16 cellular contexts compared by ENCODE assay signal in the genomic region with DNA sequence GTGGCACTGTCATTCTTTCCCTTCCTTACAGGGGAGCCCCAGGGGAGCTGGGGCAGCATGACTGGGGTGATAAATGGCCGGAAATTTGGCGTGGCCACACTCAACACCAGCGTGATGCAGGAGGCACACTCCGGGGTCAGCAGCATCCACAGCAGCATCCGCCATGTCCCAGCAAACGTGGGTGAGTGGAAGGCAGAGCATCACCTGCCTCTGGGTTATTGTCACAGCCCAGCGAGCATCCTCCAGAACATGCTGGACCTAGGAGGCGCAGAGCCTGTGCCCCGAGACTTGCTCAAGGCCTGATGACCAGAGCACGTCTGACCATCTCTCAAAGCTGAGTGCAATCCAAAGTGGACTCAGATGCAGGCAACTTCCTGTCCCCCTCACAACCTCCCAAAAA.
"Had no signal": no experiment of that assay in that cellular context is flagged by ENCODE, and none has a peak within 500 bp of the region (broad histone marks: within the 10 kb centered on the region; RNA-seq: fewer than 3 reads in every experiment).

No MANE protein-coding gene starts in this region.

- H3K27ac Mint-ChIP-seq: activated T-helper 17 cell treated with anti-CD3 and anti-CD28 coated beads, Interleukin-2, amount 50 U/mL, for 72 hours; nephron progenitor cell; stimulated activated naive CD8-positive, alpha-beta T cell treated with anti-CD3 and anti-CD28 coated beads, Interleukin-15, Interleukin-2, amounts not matched to agents 100 ng/mL and 50 ng/mL, for 24 hours; T-cell; T-helper 2 cell treated with Interferon-gamma antibody and Interleukin-4, amounts not matched to agents 5 μg/mL and 100 μg/mL, for 36 hours had no signal

- H3K4me3 ChIP-seq: ascending aorta, gastrocnemius medialis, right atrium auricular region, tibial artery had no signal

- H3K9me3 Mint-ChIP-seq: activated naive CD4-positive, alpha-beta T cell treated with anti-CD3 and anti-CD28 coated beads, Interleukin-2, amount 50 U/mL, for 72 hours; activated T-helper 17 cell treated with anti-CD3 and anti-CD28 coated beads, Interleukin-2, amount 50 U/mL, for 72 hours; stimulated activated naive CD8-positive, alpha-beta T cell treated with anti-CD3 and anti-CD28 coated beads, Interleukin-15, Interleukin-2, amounts not matched to agents 100 ng/mL and 50 ng/mL, for 24 hours; T-cell; T-helper 2 cell treated with Interferon-gamma antibody and Interleukin-4, amounts not matched to agents 5 μg/mL and 100 μg/mL, for 36 hours had no signal

- H3K4me1 ChIP-seq: gastrocnemius medialis had no signal

- H3K9me3 ChIP-seq: ascending aorta, gastrocnemius medialis, right atrium auricular region, tibial artery had no signal

- H3K27me3 ChIP-seq: ascending aorta, brain microvascular endothelial cell, right atrium auricular region had no signal

- H3K36me3 Mint-ChIP-seq: activated naive CD4-positive, alpha-beta T cell treated with anti-CD3 and anti-CD28 coated beads, Interleukin-2, amount 50 U/mL, for 72 hours; T-cell had no signal

- H3K36me3 ChIP-seq: ascending aorta, brain microvascular endothelial cell, gastrocnemius medialis, right atrium auricular region, tibial artery had no signal

- H3K4me3 Mint-ChIP-seq: activated T-helper 17 cell treated with anti-CD3 and anti-CD28 coated beads, Interleukin-2, amount 50 U/mL, for 72 hours; nephron progenitor cell; stimulated activated naive CD8-positive, alpha-beta T cell treated with anti-CD3 and anti-CD28 coated beads, Interleukin-15, Interleukin-2, amounts not matched to agents 100 ng/mL and 50 ng/mL, for 24 hours; T-cell; T-helper 2 cell treated with Interferon-gamma antibody and Interleukin-4, amounts not matched to agents 5 μg/mL and 100 μg/mL, for 36 hours had no signal

- DNase-seq: activated CD4-positive, alpha-beta T cell treated with anti-CD3 and anti-CD28 coated beads for 1 hour; activated T-cell treated with anti-CD3 and anti-CD28 coated beads, Interleukin-2, amount 50 U/mL, for 1 hour; effector memory CD4-positive, alpha-beta T cell; gastrocnemius medialis; nephron progenitor cell; stimulated activated CD4-positive, alpha-beta T cell treated with anti-CD3 and anti-CD28 coated beads, Interleukin-12 subunit alpha, Interleukin-12 subunit beta, amount 100 ng/mL, for 4 hours; stimulated activated CD4-positive, alpha-beta T cell treated with anti-CD3 and anti-CD28 coated beads, Interleukin-4, amount 100 ng/mL, for 4 hours; T-cell; tibial artery had no signal

- H3K27ac ChIP-seq: ascending aorta, brain microvascular endothelial cell, gastrocnemius medialis, right atrium auricular region, tibial artery had no signal

- H3K4me1 Mint-ChIP-seq: activated T-helper 17 cell treated with anti-CD3 and anti-CD28 coated beads, Interleukin-2, amount 50 U/mL, for 72 hours; T-cell had no signal
